In genomic region chr20:47359533-47360206, GRCh38 we compare ENCODE assay signal across 9 cellular contexts. TPM values are rescaled to one million over a fixed set of nuclear protein-coding genes. Genes with fewer than 3 reads are reported as not detected.
DNase-seq lines count a peak whose midpoint lies in the region; ATAC-seq and TF ChIP-seq lines count a peak whose summit lies in the region.
"Had no signal": no experiment of that assay in that cellular context is flagged by ENCODE, and none has a peak within 500 bp of the region (broad histone marks: within the 10 kb centered on the region; RNA-seq: fewer than 3 reads in every experiment).

No MANE protein-coding gene starts in this region.

- no peak for DNase-seq in activated naive CD8-positive, alpha-beta T cell treated with anti-CD3 and anti-CD28 coated beads, Interleukin-2, amount 50 U/mL, for 24 hours
- DNase-seq in breast epithelium (ENCODE audit: low spot score in 2 of 2) (no peak), mucosa of gallbladder (ENCODE audit: low spot score) (no peak), GM10248 (ENCODE audit: extremely low spot score) (no peak), COLO829 (ENCODE audit: low spot score) (no peak)
- DNase-seq: effector memory CD4-positive, alpha-beta T cell had no signal

- no peaks in the 10 kb centered on the region for H3K9me3 ChIP-seq in breast epithelium
- H3K9me3 ChIP-seq in mesodermal cell (ENCODE audit: control insufficient read depth, low read length), result no peaks in the 10 kb centered on the region

- no peak overlapping the region for H3K4me3 Mint-ChIP-seq in activated naive CD8-positive, alpha-beta T cell
- H3K4me3 Mint-ChIP-seq in activated naive CD8-positive, alpha-beta T cell treated with anti-CD3 and anti-CD28 coated beads, Interleukin-2, amount 50 U/mL, for 24 hours, result no peak overlapping the region

- no peak for TF ChIP-seq POLR2A in breast epithelium (IDR thresholded peaks at IDR 0.05)

- H3K4me1 Mint-ChIP-seq in activated naive CD8-positive, alpha-beta T cell (ENCODE audit: low read depth), result peaks cover 55% of the 10 kb centered on the region
- peaks cover 46% of the 10 kb centered on the region for H3K4me1 Mint-ChIP-seq in activated naive CD8-positive, alpha-beta T cell treated with anti-CD3 and anti-CD28 coated beads, Interleukin-2, amount 50 U/mL, for 24 hours

- peak overlapping the region; percentile 99 to 100 for H3K27ac ChIP-seq in breast epithelium
- H3K27ac ChIP-seq in mesodermal cell (ENCODE audit: low read depth, low read length, severe bottlenecking), result peak overlapping the region; percentile 100
- H3K27ac ChIP-seq in urinary bladder (ENCODE audit: low read depth), result peak overlapping the region; percentile 95

- H3K36me3 Mint-ChIP-seq in activated naive CD8-positive, alpha-beta T cell, result no peaks in the 10 kb centered on the region
- peaks cover 5% of the 10 kb centered on the region for H3K36me3 Mint-ChIP-seq in activated naive CD8-positive, alpha-beta T cell treated with anti-CD3 and anti-CD28 coated beads, Interleukin-2, amount 50 U/mL, for 24 hours (ENCODE audit: low read depth)

- H3K27me3 Mint-ChIP-seq in activated naive CD8-positive, alpha-beta T cell, result no peaks in the 10 kb centered on the region
- H3K27me3 Mint-ChIP-seq in activated naive CD8-positive, alpha-beta T cell treated with anti-CD3 and anti-CD28 coated beads, Interleukin-2, amount 50 U/mL, for 24 hours, result no peaks in the 10 kb centered on the region

- H3K9me3 Mint-ChIP-seq in activated naive CD8-positive, alpha-beta T cell (ENCODE audit: low read depth), result no peaks in the 10 kb centered on the region
- no peaks in the 10 kb centered on the region for H3K9me3 Mint-ChIP-seq in activated naive CD8-positive, alpha-beta T cell treated with anti-CD3 and anti-CD28 coated beads, Interleukin-2, amount 50 U/mL, for 24 hours

- H3K4me1 ChIP-seq in breast epithelium (peaks cover 31 to 57% of the 10 kb centered on the region in 2 donors), mesodermal cell (ENCODE audit: control insufficient read depth, insufficient read depth, low read length, poor library complexity, severe bottlenecking) (peaks cover 40% of the 10 kb centered on the region), urinary bladder (ENCODE audit: insufficient read depth) (peaks cover 2% of the 10 kb centered on the region)

- 79 to 100% methylated on average over 3 to 5 of the region's 7 CpGs for WGBS in mesodermal cell (ENCODE audit: insufficient coverage in 2 of 2), 2 experiments
- WGBS in urinary bladder, result 71% methylated on average over 7 of the region's 7 CpGs

- H3K27ac Mint-ChIP-seq in activated naive CD8-positive, alpha-beta T cell, result peak overlapping the region; percentile 100
- no peak overlapping the region for H3K27ac Mint-ChIP-seq in activated naive CD8-positive, alpha-beta T cell treated with anti-CD3 and anti-CD28 coated beads, Interleukin-2, amount 50 U/mL, for 24 hours

- H3K36me3 ChIP-seq in breast epithelium, result no peaks in the 10 kb centered on the region
- H3K36me3 ChIP-seq in mesodermal cell (ENCODE audit: control insufficient read depth, insufficient read depth, low read length), result peaks cover 2% of the 10 kb centered on the region
- no peaks in the 10 kb centered on the region for H3K36me3 ChIP-seq in urinary bladder (ENCODE audit: insufficient read depth)

- no peak for TF ChIP-seq CTCF in breast epithelium (IDR thresholded peaks at IDR 0.05)
- TF ChIP-seq CTCF in GM10248 (IDR thresholded peaks at IDR 0.05; ENCODE audit: control extremely low read depth, extremely low read depth, low read depth, missing control alignments), result no peak

- POLR2A ChIA-PET in GM10248 (lab: Yijun Ruan, JAX), result no interaction called here

- intact Hi-C loops in breast epithelium (cut with DNase I; ENCODE audit: low total_unique reads), result loop anchor here (5.0 kb wide), 1 partner anchor 42 kb away; no protein-coding TSS in a partner anchor

- H3K4me3 ChIP-seq in breast epithelium, result peak overlapping the region in 1 of 3 donors; percentile 33
- H3K4me3 ChIP-seq in mesodermal cell (ENCODE audit: extremely low read depth, insufficient read depth, low read length, poor library complexity, severe bottlenecking), result no peak overlapping the region
- H3K4me3 ChIP-seq in urinary bladder (ENCODE audit: low read depth, low read length), result no peak overlapping the region

- H3K27me3 ChIP-seq in breast epithelium, result no peaks in the 10 kb centered on the region

- CTCF ChIA-PET in GM10248 (lab: Yijun Ruan, JAX), result interaction anchor here (0.9 to 14.0 kb wide), 6 partner anchors 9 to 256 kb away, joined by 3 to 203 read pairs (median 6); no protein-coding TSS in a partner anchor

- ATAC-seq in activated naive CD8-positive, alpha-beta T cell treated with anti-CD3 and anti-CD28 coated beads, Interleukin-2, amount 50 U/mL, for 24 hours, result no peak

RNA-seq across cellular contexts. Expression of gene ZMYND8, which starts 3.2 kb away (rescaled TPM):
- 10 to 100 TPM; 40.6 to 47.7 (median 41.4) TPM for total RNA-seq in breast epithelium
- 58.2 TPM for polyA plus RNA-seq in mesodermal cell (2013, experiment 1 of 2)
- polyA plus RNA-seq in mesodermal cell (2013, experiment 2 of 2), result 55.0 TPM
- 29.0 TPM for total RNA-seq in urinary bladder
- polyA plus RNA-seq in urinary bladder, result 15.6 TPM
- 55.2 TPM for total RNA-seq in mucosa of gallbladder
